Comparison of ENCODE assay signal across 15 cellular contexts in the genomic region with DNA sequence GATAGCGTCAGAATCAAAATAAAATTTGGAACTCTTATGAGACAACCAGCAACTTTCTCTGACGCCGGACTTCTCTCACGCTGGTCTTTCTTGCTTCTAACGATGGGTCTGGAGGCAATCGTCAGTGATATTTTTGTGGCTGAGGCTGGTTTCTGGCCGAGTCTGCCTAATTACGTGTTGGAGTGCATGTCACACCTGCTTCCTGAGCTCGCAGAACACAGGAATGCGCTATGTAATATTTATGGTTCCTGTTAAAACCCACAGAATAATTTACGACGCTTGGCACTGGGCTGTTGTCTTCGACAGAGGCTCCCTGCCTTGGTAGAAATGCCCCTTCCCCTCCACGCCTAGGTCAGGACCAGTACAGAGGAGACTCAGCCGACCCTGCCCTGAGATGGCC.
DNase-seq lines count a peak whose midpoint lies in the region; ATAC-seq lines count a peak whose summit lies in the region.
"Had no signal": no experiment of that assay in that cellular context is flagged by ENCODE, and none has a peak within 500 bp of the region (broad histone marks: within the 10 kb centered on the region; RNA-seq: fewer than 3 reads in every experiment).

No MANE protein-coding gene starts in this region.

- ATAC-seq in GM18511 (IDR thresholded peaks at IDR 0.05; ENCODE audit: unreplicated experiment) (no peak), GM18498 (IDR thresholded peaks at IDR 0.05; ENCODE audit: unreplicated experiment) (no peak)
- ATAC-seq: heart left ventricle had no signal

- DNase-seq in NCI-H510A treated with DMSO at 0.1 percent for 48 hours (lab: John Stamatoyannopoulos, UW), result peak; percentile 11
- no peak for DNase-seq in NCI-H510A (lab: John Stamatoyannopoulos, UW)
- peak; percentile 61 for DNase-seq in NCI-H2029 (lab: John Stamatoyannopoulos, UW)
- DNase-seq in NOMO-1 treated with dmso at 0.1 percent for 144 hours (lab: John Stamatoyannopoulos, UW; ENCODE audit: unreplicated experiment), result peak; percentile 5
- DNase-seq in activated CD8-positive, alpha-beta memory T cell treated with anti-CD3 and anti-CD28 coated beads for 24 hours, result no peak
- DNase-seq in activated T-cell treated with anti-CD3 and anti-CD28 coated beads, Interleukin-2, amount 50 U/mL, for 1 hour, result no peak
- DNase-seq: activated CD4-positive, alpha-beta T cell treated with anti-CD3 and anti-CD28 coated beads for 4 hours; CD8-positive, alpha-beta memory T cell; heart left ventricle; immature natural killer cell; NCI-H1436 treated with DMSO at 0.1 percent for 48 hours; NCI-H82; uterus had no signal

Comparison
In these comparisons a context has a peak if more than half of its experiments do, and no peak if none do; other contexts are left out.
1. DNase-seq: peak in NCI-H510A treated with DMSO at 0.1 percent for 48 hours (single experiment), NCI-H2029 (single experiment) and NOMO-1 treated with dmso at 0.1 percent for 144 hours (single experiment); none in NCI-H510A (single experiment), activated CD8-positive, alpha-beta memory T cell treated with anti-CD3 and anti-CD28 coated beads for 24 hours (single experiment) and activated T-cell treated with anti-CD3 and anti-CD28 coated beads, Interleukin-2, amount 50 U/mL, for 1 hour (single experiment).